ENCODE assay signal across 11 cellular contexts in genomic region chr18:12879840-12880531, GRCh38.
DNase-seq lines count a peak whose midpoint lies in the region; ATAC-seq and TF ChIP-seq lines count a peak whose summit lies in the region.
"Had no signal": no experiment of that assay in that cellular context is flagged by ENCODE, and none has a peak within 500 bp of the region (broad histone marks: within the 10 kb centered on the region; RNA-seq: fewer than 3 reads in every experiment).

No MANE protein-coding gene starts in this region.

- ATAC-seq in GM21381 (IDR thresholded peaks at IDR 0.05; ENCODE audit: unreplicated experiment): no peak
- ATAC-seq in HG02588 (IDR thresholded peaks at IDR 0.05; ENCODE audit: unreplicated experiment): no peak
- no peak for ATAC-seq in HG03469 (IDR thresholded peaks at IDR 0.05; ENCODE audit: unreplicated experiment)
- ATAC-seq: PC-3 had no signal

- no peak overlapping the region for H2AFZ ChIP-seq in Loucy (ENCODE audit: low read length)

- H3K4me2 ChIP-seq in Loucy (ENCODE audit: low read depth, low read length, poor library complexity, severe bottlenecking): peak overlapping the region; percentile 99

- in situ Hi-C loops in astrocyte of the cerebellum (cut with HindIII; ENCODE audit: low sequenced_read_pairs): no loop called here

- H3K27ac ChIP-seq in neutrophil: peak overlapping the region; percentile 87
- H3K27ac ChIP-seq: tibial artery had no signal

- no peaks in the 10 kb centered on the region for H3K9me3 ChIP-seq in Loucy (ENCODE audit: insufficient read depth, low read depth, low read length)
- no peaks in the 10 kb centered on the region for H3K9me3 ChIP-seq in neutrophil
- H3K9me3 ChIP-seq: tibial artery had no signal

- H3F3A ChIP-seq in Loucy (ENCODE audit: low read depth): no peaks in the 10 kb centered on the region

- H3K4me3 ChIP-seq in GM12864 (ENCODE audit: low read depth, low read length): peak overlapping the region; percentile 29
- H3K4me3 ChIP-seq in Loucy (ENCODE audit: low read length, poor library complexity, severe bottlenecking): peak overlapping the region; percentile 41
- no peak overlapping the region for H3K4me3 ChIP-seq in astrocyte of the cerebellum (ENCODE audit: low read depth, low read length)
- peak overlapping the region in 1 of 2 experiments; percentile 7 for H3K4me3 ChIP-seq in neutrophil (ENCODE audit: low read depth in 1 of 2, low read length in 1 of 2)
- H3K4me3 ChIP-seq: tibial artery had no signal

- H3K4me1 ChIP-seq in Loucy (ENCODE audit: insufficient read depth, low read length, poor library complexity, severe bottlenecking): peaks cover 55% of the 10 kb centered on the region
- peaks cover 44 to 45% of the 10 kb centered on the region in 2 experiments for H3K4me1 ChIP-seq in neutrophil (ENCODE audit: control insufficient read depth in 1 of 2, insufficient read depth in 1 of 2, low read depth in 1 of 2, low read length in 1 of 2)

- no peak for TF ChIP-seq CTCF in GM12864 (IDR thresholded peaks at IDR 0.05; ENCODE audit: low read depth, low read length, missing control alignments)
- no peak for TF ChIP-seq CTCF in Loucy (conservative IDR thresholded peaks at IDR 0.05; ENCODE audit: low read length)
- no peak for TF ChIP-seq CTCF in astrocyte of the cerebellum (IDR thresholded peaks at IDR 0.05; ENCODE audit: low read depth, low read length, missing control alignments)
- no peak for TF ChIP-seq CTCF in neutrophil (IDR thresholded peaks at IDR 0.05)

- H3K79me2 ChIP-seq in Loucy (ENCODE audit: insufficient read depth, low read length): peaks cover 89% of the 10 kb centered on the region

- DNase-seq in GM12864 (ENCODE audit: low read depth): no peak
- DNase-seq in astrocyte of the cerebellum (ENCODE audit: low read depth): peak; percentile 69
- no peak for DNase-seq in erythroblast (lab: John Stamatoyannopoulos, UW)
- DNase-seq: activated CD4-positive, alpha-beta T cell treated with anti-CD3 and anti-CD28 coated beads, Interleukin-2, amount 50 U/mL, for 48 hours; PC-3; tibial artery had no signal

- H3K9me2 ChIP-seq in Loucy (replicated peaks; ENCODE audit: low read depth, low read length): no peaks in the 10 kb centered on the region

- no peaks in the 10 kb centered on the region for H3K27me3 ChIP-seq in Loucy (ENCODE audit: insufficient read depth, low read length, poor library complexity, severe bottlenecking)
- H3K27me3 ChIP-seq in neutrophil: no peaks in the 10 kb centered on the region
- H3K27me3 ChIP-seq: tibial artery had no signal

- H3K9ac ChIP-seq in Loucy (ENCODE audit: low read depth, low read length, poor library complexity, severe bottlenecking): peak overlapping the region; percentile 27

- H3K36me3 ChIP-seq in Loucy (ENCODE audit: insufficient read depth, low read length) (no peaks in the 10 kb centered on the region), neutrophil (no peaks in the 10 kb centered on the region)
- H3K36me3 ChIP-seq: tibial artery had no signal

- H4K20me1 ChIP-seq in Loucy (ENCODE audit: insufficient read depth, low read length, poor library complexity, severe bottlenecking): peaks cover 42% of the 10 kb centered on the region

- TF ChIP-seq POLR2A in erythroblast (IDR thresholded peaks at IDR 0.05; ENCODE audit: low read length): no peak
